In genomic region chr17:47276868-47277267, GRCh38 we compare ENCODE assay signal across 8 cellular contexts. TPM values are rescaled to one million over a fixed set of nuclear protein-coding genes. Genes with fewer than 3 reads are reported as not detected.
DNase-seq lines count a peak whose midpoint lies in the region; ATAC-seq and TF ChIP-seq lines count a peak whose summit lies in the region.

No MANE protein-coding gene starts in this region.

- H3K27ac ChIP-seq in heart right ventricle: peak overlapping the region; percentile 66 to 92 (median 86)
- H3K27ac ChIP-seq in SJCRH30: no peak overlapping the region

- H3K4me3 ChIP-seq in heart right ventricle (no peak overlapping the region), skeletal muscle satellite cell (ENCODE audit: low read length) (no peak overlapping the region), SJCRH30 (no peak overlapping the region)

- TF ChIP-seq CTCF in heart right ventricle (IDR thresholded peaks at IDR 0.05): no peak

- H3K4me1 ChIP-seq in heart right ventricle (peaks cover 40 to 71% (median 57%) of the 10 kb centered on the region in 9 donors), skeletal muscle satellite cell (ENCODE audit: control insufficient read depth, insufficient read depth, low read length) (peaks cover 59% of the 10 kb centered on the region), SJCRH30 (peaks cover 48% of the 10 kb centered on the region)

- no peaks in the 10 kb centered on the region for H3K9me3 ChIP-seq in heart right ventricle
- no peaks in the 10 kb centered on the region for H3K9me3 ChIP-seq in skeletal muscle satellite cell (replicated peaks; ENCODE audit: low read length)
- H3K9me3 ChIP-seq in SJCRH30 (replicated peaks): no peaks in the 10 kb centered on the region

- no peaks in the 10 kb centered on the region for H3K27me3 ChIP-seq in heart right ventricle
- H3K27me3 ChIP-seq in skeletal muscle satellite cell (ENCODE audit: control insufficient read depth, insufficient read depth, low read length): no peaks in the 10 kb centered on the region
- no peaks in the 10 kb centered on the region for H3K27me3 ChIP-seq in SJCRH30

- H3K9ac ChIP-seq in skeletal muscle satellite cell (ENCODE audit: low read depth, low read length): peak overlapping the region; percentile 5

- intact Hi-C loops in heart right ventricle (cut with DNase I): loop anchor here in 3 of 10 donors (2.0 to 10.0 kb wide), 3 partner anchors 40 to 92 kb away; partner anchors contain the start of gene CDC27 (in 1 of the 3)

- H3K4me2 ChIP-seq in skeletal muscle satellite cell (ENCODE audit: low read length): no peak overlapping the region

- peak; percentile 63 to 81 (median 74) for ATAC-seq in heart right ventricle
- no peak for ATAC-seq in GM21717 (IDR thresholded peaks at IDR 0.05; ENCODE audit: unreplicated experiment)

- H3K36me3 ChIP-seq in heart right ventricle: no peaks in the 10 kb centered on the region
- no peaks in the 10 kb centered on the region for H3K36me3 ChIP-seq in skeletal muscle satellite cell (ENCODE audit: insufficient read depth, low read length)
- H3K36me3 ChIP-seq in SJCRH30: no peaks in the 10 kb centered on the region

- WGBS in heart right ventricle, 2 donors: 21 to 26% methylated on average over 10 of the region's 10 CpGs

- peak; percentile 35 for DNase-seq in GOT3 (lab: John Stamatoyannopoulos, UW)
- DNase-seq in SHP77 treated with DMSO at 0.1 percent for 48 hours (lab: John Stamatoyannopoulos, UW): peak; percentile 28
- peak; percentile 68 to 88 for DNase-seq in heart right ventricle
- DNase-seq in SJCRH30: no peak
- DNase-seq in GM19238 (ENCODE audit: insufficient read length, low spot score): no peak
- no peak for DNase-seq in activated T-cell treated with anti-CD3 and anti-CD28 coated beads, Interleukin-2, amount 50 U/mL, for 48 hours

RNA-seq across cellular contexts. Expression of gene ITGB3, which starts 23.2 kb away (rescaled TPM):
- total RNA-seq in heart right ventricle: 10 to 100 TPM in 1 of 10 donors, 1 to 10 TPM in 9; 2.5 to 18.0 (median 3.5) TPM
- 1 to 10 TPM; 1.9 to 2.4 TPM for polyA plus RNA-seq in heart right ventricle
- total RNA-seq in skeletal muscle satellite cell (2012; rRNA removed): 71.7 and 83.9 TPM in 2 replicates
- 28.0 and 28.9 TPM in 2 replicates for total RNA-seq in SJCRH30 (2014; rRNA removed; shearing (Covaris generic))

RNA-seq across cellular contexts. Expression of gene EFCAB13, which starts 46.9 kb away (rescaled TPM):
- 1 to 10 TPM in 9 of 10 donors, under 1 TPM in 1; 0.92 to 3.8 (median 2.1) TPM for total RNA-seq in heart right ventricle
- 1 to 10 TPM in 1 of 2 donors, under 1 TPM in 1; 0.32 to 2.9 TPM for polyA plus RNA-seq in heart right ventricle
- 1.7 and 4.8 TPM in 2 replicates for total RNA-seq in skeletal muscle satellite cell (2012; rRNA removed)
- 4.7 and 7.0 TPM in 2 replicates for total RNA-seq in SJCRH30 (2014; rRNA removed; shearing (Covaris generic))

Comparison
In these comparisons a context has a peak if more than half of its experiments do, and no peak if none do; other contexts are left out.
1. DNase-seq: peak in GOT3 (single experiment), SHP77 treated with DMSO at 0.1 percent for 48 hours (single experiment) and heart right ventricle (2 of 2); none in SJCRH30 (0 of 2), GM19238 (single experiment) and activated T-cell treated with anti-CD3 and anti-CD28 coated beads, Interleukin-2, amount 50 U/mL, for 48 hours (0 of 2).